Comparison of ENCODE assay signal across 8 cellular contexts in genomic region chr1:88683848-88684481, GRCh38. TPM values are rescaled to one million over a fixed set of nuclear protein-coding genes. Genes with fewer than 3 reads are reported as not detected.
DNase-seq lines count a peak whose midpoint lies in the region; ATAC-seq, FAIRE-seq and TF ChIP-seq lines count a peak whose summit lies in the region.

Gene PKN2 (plus strand): TSS chr1:88684273. CDS start chr1:88684581, 308 bp downstream.

- no peaks in the 10 kb centered on the region for H3K9me3 ChIP-seq in iPS-20b (ENCODE audit: insufficient read depth, low read depth, low read length)
- no peaks in the 10 kb centered on the region for H3K9me3 ChIP-seq in small intestine (ENCODE audit: control insufficient read depth, low read depth)

- DNase-seq in AG08396 (ENCODE audit: low spot score) (peak; percentile 97), NCI-H2227 treated with DMSO at 0.1 percent for 48 hours (lab: John Stamatoyannopoulos, UW) (peak; percentile 97), bronchial epithelial cell (ENCODE audit: low read depth) (peak; percentile 91), small intestine (peak; percentile 99)

- peaks cover 4% of the 10 kb centered on the region; the same call in 1 of the 2 replicates for H3K4me1 ChIP-seq in iPS-20b (ENCODE audit: insufficient read depth, low read length)
- H3K4me1 ChIP-seq in small intestine (ENCODE audit: control insufficient read depth in 2 of 2, insufficient read depth in 1 of 2, low read depth in 1 of 2, low read length in 1 of 2), result no peaks in the 10 kb centered on the region

- TF ChIP-seq CTCF in WI38 (IDR thresholded peaks at IDR 0.05; ENCODE audit: low read depth, low read length) (no peak), bronchial epithelial cell (IDR thresholded peaks at IDR 0.05; ENCODE audit: insufficient read depth, low read length, severe bottlenecking) (peak; percentile 31)

- 0 to 1% (median 0%) methylated on average over 47 to 58 of the region's 58 CpGs for WGBS in small intestine, 3 donors

- peak within 1 kb of the TSS; percentile 96 for H3K9ac ChIP-seq in iPS-20b (ENCODE audit: low read depth, low read length)

- peak; percentile 32 for FAIRE-seq in bronchial epithelial cell (lab: Jason Lieb, UNC)
- FAIRE-seq in small intestine (lab: Jason Lieb, UNC), result peak; percentile 87

- no peaks in the 10 kb centered on the region for H3K27me3 ChIP-seq in bronchial epithelial cell (ENCODE audit: control insufficient read depth, insufficient read depth, low read length)
- H3K27me3 ChIP-seq in iPS-20b (ENCODE audit: insufficient read depth, low read length), result no peaks in the 10 kb centered on the region
- H3K27me3 ChIP-seq in small intestine (ENCODE audit: control insufficient read depth in 2 of 2, insufficient read depth in 2 of 2, low read length in 2 of 2), result no peaks in the 10 kb centered on the region

- ATAC-seq in GM18909 (IDR thresholded peaks at IDR 0.05; ENCODE audit: poor library complexity, unreplicated experiment) (peak; percentile 90), HG03175 (IDR thresholded peaks at IDR 0.05; ENCODE audit: unreplicated experiment) (peak; percentile 89)

- H3K27ac ChIP-seq in iPS-20b (ENCODE audit: low read length) (peak within 1 kb of the TSS; percentile 96), small intestine (ENCODE audit: low read depth in 1 of 2, low read length in 1 of 2) (peak within 1 kb of the TSS; percentile 92 to 99)

- H3K4me3 ChIP-seq in WI38 (ENCODE audit: low read depth, low read length) (peak within 1 kb of the TSS; percentile 79), bronchial epithelial cell (ENCODE audit: low read depth, low read length) (peak within 1 kb of the TSS; percentile 97), iPS-20b (ENCODE audit: low read length) (peak within 1 kb of the TSS; percentile 88), small intestine (ENCODE audit: low read depth in 1 of 2, low read length in 2 of 2) (peak within 1 kb of the TSS; percentile 83 to 95)

- no peaks in the 10 kb centered on the region for H3K36me3 ChIP-seq in bronchial epithelial cell (ENCODE audit: control insufficient read depth, insufficient read depth, low read length)
- H3K36me3 ChIP-seq in iPS-20b (ENCODE audit: insufficient read depth, low read depth, low read length), result no peaks in the 10 kb centered on the region
- H3K36me3 ChIP-seq in small intestine (ENCODE audit: control insufficient read depth in 2 of 2, insufficient read depth in 2 of 2, low read length in 2 of 2), result no peaks in the 10 kb centered on the region

RNA-seq across cellular contexts. Expression of gene PKN2, which starts in this region (rescaled TPM):
- 18.2 and 20.5 TPM in 2 replicates for total RNA-seq in bronchial epithelial cell
- 10 to 100 TPM; 19.1 to 35.8 (median 28.4) TPM for polyA plus RNA-seq in small intestine

Comparison
In these comparisons a context has a peak if more than half of its experiments do, and no peak if none do; other contexts are left out.
1. Peak in every context shown above with its lines: DNase-seq, ATAC-seq, H3K4me3 ChIP-seq and H3K27ac ChIP-seq.